ENCODE assay signal across 16 cellular contexts in the genomic region with DNA sequence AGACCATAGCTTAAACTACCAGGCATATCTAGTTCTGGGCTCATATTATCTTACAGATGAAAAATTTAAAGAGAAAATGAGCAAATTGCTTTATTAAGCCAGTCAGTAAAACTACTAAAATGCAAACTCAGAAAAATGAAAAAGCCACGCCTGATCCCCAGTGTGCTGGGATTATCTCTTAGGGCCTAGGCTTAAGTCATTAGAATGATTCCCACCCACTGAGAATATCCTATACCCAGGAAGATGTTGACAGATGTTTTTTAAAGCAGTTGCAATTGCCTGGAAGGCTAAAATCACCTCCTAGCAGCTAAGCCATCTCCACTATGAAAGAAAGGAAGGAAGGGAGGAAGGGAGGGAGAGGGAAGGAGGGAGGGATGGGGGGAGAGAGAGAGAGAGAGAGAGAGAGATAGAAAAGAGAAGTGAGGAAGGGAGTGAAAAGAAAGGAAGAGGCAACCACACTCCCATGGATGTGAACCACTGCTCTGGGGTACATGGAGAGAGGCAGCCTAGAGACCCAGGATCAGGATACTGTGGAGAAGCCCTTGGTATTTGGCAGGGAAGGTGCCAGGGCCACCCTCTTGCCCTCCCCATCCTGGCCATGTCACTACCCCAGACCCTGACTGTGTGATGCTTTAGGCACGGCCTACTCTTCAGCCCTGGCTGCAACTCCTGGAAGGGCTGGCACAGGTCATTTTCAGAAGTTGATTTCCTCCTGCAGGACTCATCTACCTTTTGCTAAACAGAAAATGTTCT. TPM values are rescaled to one million over a fixed set of nuclear protein-coding genes. Genes with fewer than 3 reads are reported as not detected.
A peak's percentile ranks its signal among the peaks of the same experiment; 100 is the strongest.
DNase-seq lines count a peak whose midpoint lies in the region; ATAC-seq and TF ChIP-seq lines count a peak whose summit lies in the region.
"Had no signal": no experiment of that assay in that cellular context is flagged by ENCODE, and none has a peak within 500 bp of the region (broad histone marks: within the 10 kb centered on the region; RNA-seq: fewer than 3 reads in every experiment).

No MANE protein-coding gene starts in this region.

- peak overlapping the region; percentile 9 for H3K27ac Mint-ChIP-seq in activated T-helper 2 cell treated with anti-CD3 and anti-CD28 coated beads, Interferon-gamma antibody, Interleukin-2, Interleukin-4, amounts not matched to agents 10 μg/mL and 5 μg/mL and 100 μg/mL, durations not matched to agents 14 hours and 24 hours and 36 hours
- H3K27ac Mint-ChIP-seq in immature natural killer cell = peak overlapping the region; percentile 60 to 98 (median 88)

- no peaks in the 10 kb centered on the region for H3K9me3 Mint-ChIP-seq in activated T-helper 2 cell treated with anti-CD3 and anti-CD28 coated beads, Interferon-gamma antibody, Interleukin-2, Interleukin-4, amounts not matched to agents 10 μg/mL and 5 μg/mL and 100 μg/mL, durations not matched to agents 14 hours and 24 hours and 36 hours
- no peaks in the 10 kb centered on the region for H3K9me3 Mint-ChIP-seq in immature natural killer cell

- TF ChIP-seq POLR2A in spleen (IDR thresholded peaks at IDR 0.05) = no peak

- no peaks in the 10 kb centered on the region for H3K27me3 Mint-ChIP-seq in activated T-helper 2 cell treated with anti-CD3 and anti-CD28 coated beads, Interferon-gamma antibody, Interleukin-2, Interleukin-4, amounts not matched to agents 10 μg/mL and 5 μg/mL and 100 μg/mL, durations not matched to agents 14 hours and 24 hours and 36 hours (ENCODE audit: low read depth)
- H3K27me3 Mint-ChIP-seq in immature natural killer cell (ENCODE audit: low read depth in 3 of 3) = peaks cover 0 to 5% (median 5%) of the 10 kb centered on the region in 3 donors

- H3K27ac ChIP-seq in DND-41 (ENCODE audit: low read length) (no peak overlapping the region), spleen (peak overlapping the region in 6 of 8 donors; percentile 23 to 80 (median 48)), substantia nigra (ENCODE audit: low read depth, low read length, poor library complexity, severe bottlenecking) (no peak overlapping the region)
- H3K27ac ChIP-seq: colonic mucosa had no signal

- H3K36me3 Mint-ChIP-seq in activated T-helper 2 cell treated with anti-CD3 and anti-CD28 coated beads, Interferon-gamma antibody, Interleukin-2, Interleukin-4, amounts not matched to agents 10 μg/mL and 5 μg/mL and 100 μg/mL, durations not matched to agents 14 hours and 24 hours and 36 hours (ENCODE audit: low read depth) = peaks cover 83% of the 10 kb centered on the region
- H3K36me3 Mint-ChIP-seq in immature natural killer cell = peaks cover 26 to 57% (median 38%) of the 10 kb centered on the region in 3 donors

- peaks cover 43% of the 10 kb centered on the region for H3K4me1 Mint-ChIP-seq in activated T-helper 2 cell treated with anti-CD3 and anti-CD28 coated beads, Interferon-gamma antibody, Interleukin-2, Interleukin-4, amounts not matched to agents 10 μg/mL and 5 μg/mL and 100 μg/mL, durations not matched to agents 14 hours and 24 hours and 36 hours (ENCODE audit: low read depth)
- H3K4me1 Mint-ChIP-seq in immature natural killer cell = peaks cover 91 to 93% of the 10 kb centered on the region in 2 donors

- H2AFZ ChIP-seq in DND-41 (ENCODE audit: low read depth, low read length) = no peak overlapping the region

- H3K9me3 ChIP-seq in DND-41 (ENCODE audit: insufficient read depth, low read length, severe bottlenecking) (no peaks in the 10 kb centered on the region), spleen (no peaks in the 10 kb centered on the region)
- H3K9me3 ChIP-seq: colonic mucosa had no signal

- H3K36me3 ChIP-seq in DND-41 (ENCODE audit: insufficient read depth, low read length) = no peaks in the 10 kb centered on the region
- peaks cover 0 to 100% (median 25%) of the 10 kb centered on the region in 6 donors for H3K36me3 ChIP-seq in spleen

- H3K4me3 Mint-ChIP-seq in activated T-helper 2 cell treated with anti-CD3 and anti-CD28 coated beads, Interferon-gamma antibody, Interleukin-2, Interleukin-4, amounts not matched to agents 10 μg/mL and 5 μg/mL and 100 μg/mL, durations not matched to agents 14 hours and 24 hours and 36 hours (ENCODE audit: low read depth) = no peak overlapping the region
- peak overlapping the region in 4 of 5 donors; percentile 39 to 73 (median 66) for H3K4me3 Mint-ChIP-seq in immature natural killer cell

- H3K4me1 ChIP-seq in DND-41 (ENCODE audit: insufficient read depth, low read length) = peaks cover 12% of the 10 kb centered on the region
- H3K4me1 ChIP-seq in spleen = peaks cover 0 to 98% (median 61%) of the 10 kb centered on the region in 6 donors

- H3K4me3 ChIP-seq in DND-41 (ENCODE audit: low read depth in 1 of 2, low read length in 2 of 2) = no peak overlapping the region
- no peak overlapping the region for H3K4me3 ChIP-seq in spleen
- H3K4me3 ChIP-seq: colonic mucosa had no signal

- no peaks in the 10 kb centered on the region for H3K79me2 ChIP-seq in DND-41 (ENCODE audit: insufficient read depth, low read length)

- no peak for DNase-seq in DND-41
- DNase-seq in activated T-helper 2 cell treated with anti-CD3 and anti-CD28 coated beads, Interferon-gamma antibody, Interleukin-2, Interleukin-4, amounts not matched to agents 10 μg/mL and 5 μg/mL and 100 μg/mL, durations not matched to agents 14 hours and 24 hours and 36 hours (ENCODE audit: low spot score) = no peak
- DNase-seq in immature natural killer cell = no peak
- DNase-seq in spleen = no peak
- no peak for DNase-seq in activated effector memory CD4-positive, alpha-beta T cell treated with anti-CD3 and anti-CD28 coated beads, Interleukin-2, amount 50 U/mL, for 16 hours
- DNase-seq in NCI-H2081 treated with DMSO at 0.1 percent for 48 hours (lab: John Stamatoyannopoulos, UW) = no peak
- DNase-seq in NCI-H526 (lab: John Stamatoyannopoulos, UW) = no peak
- DNase-seq in substantia nigra (lab: John Stamatoyannopoulos, UW) = no peak
- DNase-seq: activated T-cell treated with anti-CD3 and anti-CD28 coated beads, Interleukin-2, amount 50 U/mL, for 48 hours; colonic mucosa; foreskin melanocyte; Karpas-422; NCI-H2227 treated with DMSO at 0.1 percent for 48 hours; retina; SHP77 treated with DMSO at 0.1 percent for 48 hours had no signal

- H3K4me2 ChIP-seq in DND-41 (ENCODE audit: insufficient read depth, low read length) = no peak overlapping the region

- intact Hi-C loops in activated T-helper 2 cell treated with anti-CD3 and anti-CD28 coated beads, Interferon-gamma antibody, Interleukin-2, Interleukin-4, amounts not matched to agents 10 μg/mL and 5 μg/mL and 100 μg/mL, durations not matched to agents 14 hours and 24 hours and 36 hours (cut with micrococcal nuclease) = no loop called here
- intact Hi-C loops in spleen (cut with DNase I; ENCODE audit: low total_unique reads) = no loop called here

- H3K9ac ChIP-seq in DND-41 (ENCODE audit: low read depth, low read length) = no peak overlapping the region

- TF ChIP-seq CTCF in DND-41 (IDR thresholded peaks at IDR 0.05; ENCODE audit: borderline replicate concordance, extremely low read depth, low read length, poor library complexity, severe bottlenecking) (no peak), spleen (IDR thresholded peaks at IDR 0.05 in 8 of 11, conservative IDR thresholded peaks at IDR 0.05 in 3 of 11) (no peak)

- H3K27me3 ChIP-seq in DND-41 (ENCODE audit: insufficient read depth, low read length, poor library complexity) (no peaks in the 10 kb centered on the region), spleen (replicated peaks in 1 of 7) (no peaks in the 10 kb centered on the region)
- H3K27me3 ChIP-seq: colonic mucosa had no signal

- no peaks in the 10 kb centered on the region for H4K20me1 ChIP-seq in DND-41 (ENCODE audit: insufficient read depth, low read length)

- ATAC-seq in DND-41 (ENCODE audit: insufficient read depth, low read depth) = 0 out of 3 replicates have a peak, but pooled peaks have one; percentile 22
- ATAC-seq: HCT116 had no signal

- WGBS in spleen, 5 donors = 69 to 87% (median 82%) methylated on average over 2 of the region's 2 CpGs

RNA-seq across cellular contexts. Expression of gene NEDD9, which starts 21.9 kb away (rescaled TPM):
- total RNA-seq in activated T-helper 2 cell treated with anti-CD3 and anti-CD28 coated beads, Interferon-gamma antibody, Interleukin-2, Interleukin-4, amounts not matched to agents 10 μg/mL and 5 μg/mL and 100 μg/mL, durations not matched to agents 14 hours and 24 hours and 36 hours = 34.5 and 35.0 TPM in 2 replicates
- polyA plus RNA-seq in immature natural killer cell (10 to 100 TPM; 26.2 to 73.6 (median 27.6) TPM), spleen (10 to 100 TPM; 16.1 to 21.3 (median 18.2) TPM)
- 100 to 1,000 TPM in 6 of 7 donors, 10 to 100 TPM in 1; 94.1 to 208 (median 124) TPM for total RNA-seq in spleen

Comparison
In these comparisons a context has a peak if more than half of its experiments do, and no peak if none do; other contexts are left out.
1. H3K27ac ChIP-seq: peak in spleen (6 of 8); none in DND-41 (single experiment) and substantia nigra (single experiment).